8 cellular contexts compared by ENCODE assay signal in the genomic region with DNA sequence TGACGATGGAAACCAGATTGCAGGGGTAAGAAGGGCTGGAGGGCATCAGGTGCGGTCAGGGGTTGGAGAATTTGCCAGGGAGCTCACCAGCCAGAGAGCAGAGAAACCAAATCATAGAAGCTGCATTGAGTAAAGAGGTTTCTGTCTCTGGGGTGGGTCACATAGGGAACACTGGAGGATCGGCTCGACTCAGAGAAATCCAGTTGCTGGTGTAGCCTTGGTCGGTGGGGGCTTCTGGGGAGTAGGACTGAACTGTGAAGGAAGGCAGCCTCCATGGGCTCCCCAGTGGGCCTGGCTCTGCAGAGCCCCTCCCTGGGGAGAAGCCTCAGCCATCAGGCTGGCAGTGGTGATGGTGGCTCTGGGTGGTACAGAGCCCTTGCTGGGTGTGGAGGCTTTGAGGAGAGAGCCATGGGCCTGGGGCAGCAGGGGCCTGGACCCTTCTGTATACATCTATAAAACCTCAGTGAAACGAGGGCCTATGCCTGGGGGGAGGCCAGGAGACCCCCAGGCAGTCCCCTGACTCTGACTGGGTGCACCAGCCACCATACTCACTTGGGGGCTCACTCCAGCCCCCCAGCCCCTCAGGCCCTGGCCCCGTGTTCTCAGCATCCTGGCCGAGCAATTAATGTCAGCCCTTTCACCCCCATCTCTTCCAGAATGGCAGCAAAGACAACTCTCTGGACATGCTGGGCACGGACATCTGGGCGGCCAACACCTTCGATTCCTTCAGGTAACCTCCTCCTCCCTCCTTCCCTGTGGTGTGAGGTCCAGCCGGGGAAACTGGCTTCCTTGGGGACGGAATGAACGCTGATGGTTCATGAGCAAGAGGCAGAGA.
"Had no signal": no experiment of that assay in that cellular context is flagged by ENCODE, and none has a peak within 500 bp of the region (broad histone marks: within the 10 kb centered on the region; RNA-seq: fewer than 3 reads in every experiment).

No MANE protein-coding gene starts in this region.

- ATAC-seq: stimulated activated naive B cell treated with anti-CD40 and anti-IgM and Interleukin-4, amounts not matched to agents 10 μg/mL and 1 μg/mL and 100 μg/mL, for 72 hours had no signal

- H3K9me3 ChIP-seq: body of pancreas had no signal

- DNase-seq: amniotic stem cell had no signal

- H3K27me3 ChIP-seq: body of pancreas, esophagus muscularis mucosa had no signal

- H3K4me3 ChIP-seq: body of pancreas, esophagus muscularis mucosa had no signal

- H3K27me3 Mint-ChIP-seq: activated CD4-positive, alpha-beta T cell treated with anti-CD3 and anti-CD28 coated beads, Interleukin-2, amount 10 ng/mL, durations not matched to agents 7 days and 5 days; stimulated activated naive B cell treated with anti-CD40 and anti-IgM and Interleukin-4, amounts not matched to agents 10 μg/mL and 1 μg/mL and 100 μg/mL, for 72 hours had no signal

- H3K27ac Mint-ChIP-seq: activated CD4-positive, alpha-beta T cell treated with anti-CD3 and anti-CD28 coated beads, Interleukin-2, amount 10 ng/mL, durations not matched to agents 7 days and 5 days; activated naive CD4-positive, alpha-beta T cell treated with anti-CD3 and anti-CD28 coated beads, Interleukin-2, amount 50 U/mL, for 24 hours; activated T-helper 2 cell treated with anti-CD3 and anti-CD28 coated beads, Interferon-gamma antibody, Interleukin-2, Interleukin-4, amounts not matched to agents 10 μg/mL and 5 μg/mL and 100 μg/mL, durations not matched to agents 14 hours and 24 hours and 36 hours; stimulated activated naive B cell treated with anti-CD40 and anti-IgM and Interleukin-4, amounts not matched to agents 10 μg/mL and 1 μg/mL and 100 μg/mL, for 72 hours; T-helper 17 cell had no signal

- H3K4me3 Mint-ChIP-seq: activated CD4-positive, alpha-beta T cell treated with anti-CD3 and anti-CD28 coated beads, Interleukin-2, amount 10 ng/mL, durations not matched to agents 7 days and 5 days; activated naive CD4-positive, alpha-beta T cell treated with anti-CD3 and anti-CD28 coated beads, Interleukin-2, amount 50 U/mL, for 24 hours; stimulated activated naive B cell treated with anti-CD40 and anti-IgM and Interleukin-4, amounts not matched to agents 10 μg/mL and 1 μg/mL and 100 μg/mL, for 72 hours; T-helper 17 cell had no signal

- H3K4me1 Mint-ChIP-seq: activated CD4-positive, alpha-beta T cell treated with anti-CD3 and anti-CD28 coated beads, Interleukin-2, amount 10 ng/mL, durations not matched to agents 7 days and 5 days; activated naive CD4-positive, alpha-beta T cell treated with anti-CD3 and anti-CD28 coated beads, Interleukin-2, amount 50 U/mL, for 24 hours had no signal

- H3K9me3 Mint-ChIP-seq: activated CD4-positive, alpha-beta T cell treated with anti-CD3 and anti-CD28 coated beads, Interleukin-2, amount 10 ng/mL, durations not matched to agents 7 days and 5 days; activated naive CD4-positive, alpha-beta T cell treated with anti-CD3 and anti-CD28 coated beads, Interleukin-2, amount 50 U/mL, for 24 hours; activated T-helper 2 cell treated with anti-CD3 and anti-CD28 coated beads, Interferon-gamma antibody, Interleukin-2, Interleukin-4, amounts not matched to agents 10 μg/mL and 5 μg/mL and 100 μg/mL, durations not matched to agents 14 hours and 24 hours and 36 hours had no signal
